In the genomic region with DNA sequence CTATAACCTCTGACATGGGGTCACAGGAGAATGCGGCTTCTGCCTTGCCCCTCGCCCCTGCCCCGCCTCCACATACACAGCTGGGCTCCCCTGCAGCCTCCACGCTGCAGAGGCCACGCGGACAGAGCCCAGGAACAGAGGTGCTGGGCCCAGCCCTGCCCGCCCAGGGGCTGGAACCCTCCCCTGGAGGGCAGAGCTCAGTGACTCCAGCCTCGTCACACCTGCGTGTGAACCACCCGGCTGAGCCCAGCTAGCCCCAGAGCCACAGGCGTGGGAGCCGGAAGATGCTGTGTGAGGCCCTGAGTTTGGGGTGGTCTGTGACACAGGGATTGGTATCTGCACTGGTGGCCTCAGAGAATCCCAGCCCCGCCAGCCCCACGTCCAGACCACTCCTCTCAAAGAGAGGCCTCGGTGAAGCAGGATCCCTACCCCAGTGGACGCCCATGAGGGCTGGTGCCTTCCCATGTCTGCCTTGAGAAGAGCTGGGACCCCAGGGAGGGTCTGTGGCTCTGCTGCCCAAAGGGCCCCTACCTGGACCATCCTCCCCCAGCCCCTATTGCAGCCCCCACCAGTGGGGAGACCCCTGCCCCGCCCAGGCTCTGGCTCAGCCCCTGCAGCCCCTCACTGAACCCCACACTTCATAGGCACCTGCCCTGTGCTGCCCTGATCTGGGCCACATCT, we compare ENCODE assay signal across 15 cellular contexts. TPM values are rescaled to one million over a fixed set of nuclear protein-coding genes. Genes with fewer than 3 reads are reported as not detected.
"Had no signal": no experiment of that assay in that cellular context is flagged by ENCODE, and none has a peak within 500 bp of the region (broad histone marks: within the 10 kb centered on the region; RNA-seq: fewer than 3 reads in every experiment).

No MANE protein-coding gene starts in this region.

- DNase-seq: activated naive CD4-positive, alpha-beta T cell treated with anti-CD3 and anti-CD28 coated beads, Interleukin-2, amount 50 U/mL, for 16 hours; dermis blood vessel endothelial cell; mesendoderm; retina; trophoblast cell had no signal

- H3K27me3 Mint-ChIP-seq: central memory CD8-positive, alpha-beta T cell had no signal

- H3K27ac ChIP-seq: adrenal gland, body of pancreas had no signal

- H3K9ac ChIP-seq: parathyroid adenoma had no signal

- H3K4me3 Mint-ChIP-seq: stimulated activated effector memory CD8-positive, alpha-beta T cell treated with anti-CD3 and anti-CD28 coated beads, Interleukin-12 subunit alpha, Interleukin-12 subunit beta, amount 100 ng/mL, for 72 hours had no signal

- H3K4me2 ChIP-seq: smooth muscle cell had no signal

- H3K27me3 ChIP-seq: adrenal gland, body of pancreas had no signal

- H3K9me3 Mint-ChIP-seq: activated T-helper 2 cell treated with anti-CD3 and anti-CD28 coated beads, Interferon-gamma antibody, Interleukin-2, Interleukin-4, amounts not matched to agents 10 μg/mL and 5 μg/mL and 100 μg/mL, durations not matched to agents 14 hours and 24 hours and 36 hours; central memory CD8-positive, alpha-beta T cell; stimulated activated effector memory CD8-positive, alpha-beta T cell treated with anti-CD3 and anti-CD28 coated beads, Interleukin-12 subunit alpha, Interleukin-12 subunit beta, amount 100 ng/mL, for 72 hours had no signal

- H3K27ac Mint-ChIP-seq: activated T-helper 2 cell treated with anti-CD3 and anti-CD28 coated beads, Interferon-gamma antibody, Interleukin-2, Interleukin-4, amounts not matched to agents 10 μg/mL and 5 μg/mL and 100 μg/mL, durations not matched to agents 14 hours and 24 hours and 36 hours; stimulated activated effector memory CD8-positive, alpha-beta T cell treated with anti-CD3 and anti-CD28 coated beads, Interleukin-12 subunit alpha, Interleukin-12 subunit beta, amount 100 ng/mL, for 72 hours had no signal

- H3K9me3 ChIP-seq: adrenal gland, body of pancreas had no signal

- H3K4me3 ChIP-seq: adrenal gland, body of pancreas, smooth muscle cell had no signal

RNA-seq across cellular contexts. Expression of gene CYP2W1, which starts 20.4 kb away (rescaled TPM):
- total RNA-seq: activated T-helper 2 cell treated with anti-CD3 and anti-CD28 coated beads, Interferon-gamma antibody, Interleukin-2, Interleukin-4, amounts not matched to agents 10 μg/mL and 5 μg/mL and 100 μg/mL, durations not matched to agents 14 hours and 24 hours and 36 hours; body of pancreas; dermis blood vessel endothelial cell; epithelial cell of proximal tubule; smooth muscle cell; T-helper 2 cell treated with Interferon-gamma antibody and Interleukin-4, amounts not matched to agents 100 ng/mL and 5 ng/mL, for 36 hours had no signal
- polyA plus RNA-seq: neural cell, smooth muscle cell had no signal
